ENCODE assay signal across 8 cellular contexts in the genomic region with DNA sequence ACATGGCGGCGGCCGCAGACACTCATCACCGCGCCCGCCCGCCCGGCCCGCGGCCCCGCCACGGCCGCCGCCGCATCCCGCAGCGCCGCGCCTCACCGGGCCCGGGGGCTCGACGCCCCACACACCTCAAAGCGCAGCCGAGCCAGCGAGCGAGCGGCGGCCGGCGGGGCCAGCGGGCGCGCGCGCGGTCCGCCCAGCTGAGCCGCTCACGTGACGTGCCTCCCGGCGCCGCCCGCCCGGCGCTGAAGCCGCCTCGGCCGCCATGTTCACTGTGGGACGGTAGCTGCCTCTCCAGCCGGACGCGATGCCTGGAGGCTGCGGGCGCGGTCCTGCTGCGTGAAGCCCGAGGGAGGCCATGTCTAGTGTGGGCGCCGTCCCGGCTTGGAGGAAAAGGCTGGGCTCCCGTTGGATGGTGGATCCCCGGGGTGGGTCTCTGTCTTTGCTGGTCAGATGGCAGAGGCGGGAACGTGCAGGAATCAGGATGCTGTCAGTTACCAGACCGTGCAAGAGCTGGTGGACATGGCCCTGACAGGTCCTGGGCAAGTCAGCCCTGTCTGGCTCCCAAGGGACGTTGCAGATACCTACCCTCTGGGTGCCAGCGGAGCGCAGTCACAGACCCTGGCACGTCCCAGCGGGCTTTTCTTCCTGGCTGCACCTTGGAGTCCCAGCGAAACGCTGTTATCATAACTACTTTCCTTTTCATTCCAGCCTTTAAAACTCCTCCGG. TPM values are rescaled to one million over a fixed set of nuclear protein-coding genes. Genes with fewer than 3 reads are reported as not detected.
DNase-seq lines count a peak whose midpoint lies in the region; ATAC-seq and TF ChIP-seq lines count a peak whose summit lies in the region.

A gene with protein sequence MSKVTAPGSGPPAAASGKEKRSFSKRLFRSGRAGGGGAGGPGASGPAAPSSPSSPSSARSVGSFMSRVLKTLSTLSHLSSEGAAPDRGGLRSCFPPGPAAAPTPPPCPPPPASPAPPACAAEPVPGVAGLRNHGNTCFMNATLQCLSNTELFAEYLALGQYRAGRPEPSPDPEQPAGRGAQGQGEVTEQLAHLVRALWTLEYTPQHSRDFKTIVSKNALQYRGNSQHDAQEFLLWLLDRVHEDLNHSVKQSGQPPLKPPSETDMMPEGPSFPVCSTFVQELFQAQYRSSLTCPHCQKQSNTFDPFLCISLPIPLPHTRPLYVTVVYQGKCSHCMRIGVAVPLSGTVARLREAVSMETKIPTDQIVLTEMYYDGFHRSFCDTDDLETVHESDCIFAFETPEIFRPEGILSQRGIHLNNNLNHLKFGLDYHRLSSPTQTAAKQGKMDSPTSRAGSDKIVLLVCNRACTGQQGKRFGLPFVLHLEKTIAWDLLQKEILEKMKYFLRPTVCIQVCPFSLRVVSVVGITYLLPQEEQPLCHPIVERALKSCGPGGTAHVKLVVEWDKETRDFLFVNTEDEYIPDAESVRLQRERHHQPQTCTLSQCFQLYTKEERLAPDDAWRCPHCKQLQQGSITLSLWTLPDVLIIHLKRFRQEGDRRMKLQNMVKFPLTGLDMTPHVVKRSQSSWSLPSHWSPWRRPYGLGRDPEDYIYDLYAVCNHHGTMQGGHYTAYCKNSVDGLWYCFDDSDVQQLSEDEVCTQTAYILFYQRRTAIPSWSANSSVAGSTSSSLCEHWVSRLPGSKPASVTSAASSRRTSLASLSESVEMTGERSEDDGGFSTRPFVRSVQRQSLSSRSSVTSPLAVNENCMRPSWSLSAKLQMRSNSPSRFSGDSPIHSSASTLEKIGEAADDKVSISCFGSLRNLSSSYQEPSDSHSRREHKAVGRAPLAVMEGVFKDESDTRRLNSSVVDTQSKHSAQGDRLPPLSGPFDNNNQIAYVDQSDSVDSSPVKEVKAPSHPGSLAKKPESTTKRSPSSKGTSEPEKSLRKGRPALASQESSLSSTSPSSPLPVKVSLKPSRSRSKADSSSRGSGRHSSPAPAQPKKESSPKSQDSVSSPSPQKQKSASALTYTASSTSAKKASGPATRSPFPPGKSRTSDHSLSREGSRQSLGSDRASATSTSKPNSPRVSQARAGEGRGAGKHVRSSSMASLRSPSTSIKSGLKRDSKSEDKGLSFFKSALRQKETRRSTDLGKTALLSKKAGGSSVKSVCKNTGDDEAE (N-terminal part only) (minus strand): TSS at position 186 of the 726 bp plus-strand sequence. CDS start 182 bp downstream, at position 4.

- peak; percentile 97 for ATAC-seq in naive thymus-derived CD4-positive, alpha-beta T cell
- ATAC-seq in stimulated activated effector memory CD8-positive, alpha-beta T cell treated with anti-CD3 and anti-CD28 coated beads, Interleukin-12 subunit alpha, Interleukin-12 subunit beta, amount 100 ng/mL, for 72 hours, result peak; percentile 95

- peak within 1 kb of the TSS; percentile 53 for H3K27ac ChIP-seq in naive thymus-derived CD4-positive, alpha-beta T cell (ENCODE audit: low read depth, low read length)

- H3K36me3 ChIP-seq in H7 (replicated peaks; ENCODE audit: control insufficient read depth, insufficient read depth, low read length), result no peaks in the 10 kb centered on the region
- no peaks in the 10 kb centered on the region for H3K36me3 ChIP-seq in naive thymus-derived CD4-positive, alpha-beta T cell (ENCODE audit: control insufficient read depth in 2 of 3, insufficient read depth in 3 of 3, low read length in 3 of 3)

- POLR2A ChIA-PET in naive thymus-derived CD4-positive, alpha-beta T cell (lab: Charles Lee), result no interaction called here

- TF ChIP-seq CTCF in fibroblast of mammary gland (conservative IDR thresholded peaks at IDR 0.05; ENCODE audit: control insufficient read depth, insufficient read depth, low read depth, low read length), result no peak

- H3K27ac Mint-ChIP-seq in activated T-helper 2 cell treated with anti-CD3 and anti-CD28 coated beads, Interferon-gamma antibody, Interleukin-2, Interleukin-4, amounts not matched to agents 10 μg/mL and 5 μg/mL and 100 μg/mL, durations not matched to agents 14 hours and 24 hours and 36 hours, result peak within 1 kb of the TSS; percentile 79
- peak within 1 kb of the TSS; percentile 37 to 92 (median 81) for H3K27ac Mint-ChIP-seq in naive thymus-derived CD4-positive, alpha-beta T cell
- peak within 1 kb of the TSS; percentile 77 for H3K27ac Mint-ChIP-seq in stimulated activated effector memory CD8-positive, alpha-beta T cell treated with anti-CD3 and anti-CD28 coated beads, Interleukin-12 subunit alpha, Interleukin-12 subunit beta, amount 100 ng/mL, for 72 hours

- 0 out of 2 replicates have a peak, but pooled peaks cover 3% of the 10 kb centered on the region for H3K27me3 ChIP-seq in H7 (ENCODE audit: control insufficient read depth, insufficient read depth, low read length)
- H3K27me3 ChIP-seq in naive thymus-derived CD4-positive, alpha-beta T cell (ENCODE audit: control insufficient read depth in 2 of 2, insufficient read depth in 2 of 2, low read length in 2 of 2), result no peaks in the 10 kb centered on the region

- peaks cover 18% of the 10 kb centered on the region for H3K4me1 Mint-ChIP-seq in activated T-helper 2 cell treated with anti-CD3 and anti-CD28 coated beads, Interferon-gamma antibody, Interleukin-2, Interleukin-4, amounts not matched to agents 10 μg/mL and 5 μg/mL and 100 μg/mL, durations not matched to agents 14 hours and 24 hours and 36 hours (ENCODE audit: low read depth)
- peaks cover 12 to 25% (median 22%) of the 10 kb centered on the region in 7 donors for H3K4me1 Mint-ChIP-seq in naive thymus-derived CD4-positive, alpha-beta T cell
- peaks cover 25% of the 10 kb centered on the region for H3K4me1 Mint-ChIP-seq in stimulated activated effector memory CD8-positive, alpha-beta T cell treated with anti-CD3 and anti-CD28 coated beads, Interleukin-12 subunit alpha, Interleukin-12 subunit beta, amount 100 ng/mL, for 72 hours

- intact Hi-C loops in activated T-helper 2 cell treated with anti-CD3 and anti-CD28 coated beads, Interferon-gamma antibody, Interleukin-2, Interleukin-4, amounts not matched to agents 10 μg/mL and 5 μg/mL and 100 μg/mL, durations not matched to agents 14 hours and 24 hours and 36 hours (cut with micrococcal nuclease), result no loop called here
- intact Hi-C loops in naive thymus-derived CD4-positive, alpha-beta T cell (cut with micrococcal nuclease), result loop anchor here (1.0 to 5.0 kb wide), 5 partner anchors 33 to 1505 kb away; a partner anchor contains a TSS

- H3K4me3 ChIP-seq in H7 (ENCODE audit: insufficient read depth, low read depth, low read length), result peak within 1 kb of the TSS; percentile 76
- H3K4me3 ChIP-seq in fibroblast of mammary gland (ENCODE audit: control insufficient read depth, low read depth, low read length), result peak within 1 kb of the TSS; percentile 78
- peak within 1 kb of the TSS; percentile 93 for H3K4me3 ChIP-seq in naive thymus-derived CD4-positive, alpha-beta T cell (ENCODE audit: low read length)

- H3K36me3 Mint-ChIP-seq in activated T-helper 2 cell treated with anti-CD3 and anti-CD28 coated beads, Interferon-gamma antibody, Interleukin-2, Interleukin-4, amounts not matched to agents 10 μg/mL and 5 μg/mL and 100 μg/mL, durations not matched to agents 14 hours and 24 hours and 36 hours (ENCODE audit: low read depth), result peaks cover 5% of the 10 kb centered on the region
- peaks cover 0 to 2% (median 0%) of the 10 kb centered on the region in 5 donors for H3K36me3 Mint-ChIP-seq in naive thymus-derived CD4-positive, alpha-beta T cell
- peaks cover 11% of the 10 kb centered on the region for H3K36me3 Mint-ChIP-seq in stimulated activated effector memory CD8-positive, alpha-beta T cell treated with anti-CD3 and anti-CD28 coated beads, Interleukin-12 subunit alpha, Interleukin-12 subunit beta, amount 100 ng/mL, for 72 hours

- DNase-seq in EL, result peak; percentile 96
- peak; percentile 93 for DNase-seq in H7
- peak; percentile 96 for DNase-seq in LoVo (ENCODE audit: low spot score)
- DNase-seq in RPMI8226, result peak; percentile 97
- DNase-seq in activated T-helper 2 cell treated with anti-CD3 and anti-CD28 coated beads, Interferon-gamma antibody, Interleukin-2, Interleukin-4, amounts not matched to agents 10 μg/mL and 5 μg/mL and 100 μg/mL, durations not matched to agents 14 hours and 24 hours and 36 hours (ENCODE audit: low spot score), result peak; percentile 84
- DNase-seq in fibroblast of mammary gland (ENCODE audit: low read depth), result peak; percentile 93
- peak; percentile 77 to 89 (median 85) for DNase-seq in naive thymus-derived CD4-positive, alpha-beta T cell
- DNase-seq in stimulated activated effector memory CD8-positive, alpha-beta T cell treated with anti-CD3 and anti-CD28 coated beads, Interleukin-12 subunit alpha, Interleukin-12 subunit beta, amount 100 ng/mL, for 72 hours (ENCODE audit: low spot score in 2 of 2), result peak; percentile 73 to 92

- no peaks in the 10 kb centered on the region for H3K9me3 ChIP-seq in naive thymus-derived CD4-positive, alpha-beta T cell (ENCODE audit: control insufficient read depth in 2 of 3, low read length in 3 of 3)

- CTCF ChIA-PET in naive thymus-derived CD4-positive, alpha-beta T cell (lab: Charles Lee), result no interaction called here

- H3K4me3 Mint-ChIP-seq in activated T-helper 2 cell treated with anti-CD3 and anti-CD28 coated beads, Interferon-gamma antibody, Interleukin-2, Interleukin-4, amounts not matched to agents 10 μg/mL and 5 μg/mL and 100 μg/mL, durations not matched to agents 14 hours and 24 hours and 36 hours (ENCODE audit: low read depth), result peak within 1 kb of the TSS; percentile 87
- peak within 1 kb of the TSS; percentile 92 to 98 (median 96) for H3K4me3 Mint-ChIP-seq in naive thymus-derived CD4-positive, alpha-beta T cell
- H3K4me3 Mint-ChIP-seq in stimulated activated effector memory CD8-positive, alpha-beta T cell treated with anti-CD3 and anti-CD28 coated beads, Interleukin-12 subunit alpha, Interleukin-12 subunit beta, amount 100 ng/mL, for 72 hours, result peak within 1 kb of the TSS; percentile 86

- no peaks in the 10 kb centered on the region for H3K9me3 Mint-ChIP-seq in activated T-helper 2 cell treated with anti-CD3 and anti-CD28 coated beads, Interferon-gamma antibody, Interleukin-2, Interleukin-4, amounts not matched to agents 10 μg/mL and 5 μg/mL and 100 μg/mL, durations not matched to agents 14 hours and 24 hours and 36 hours
- peaks cover 0 to 4% (median 0%) of the 10 kb centered on the region in 11 donors for H3K9me3 Mint-ChIP-seq in naive thymus-derived CD4-positive, alpha-beta T cell
- no peaks in the 10 kb centered on the region for H3K9me3 Mint-ChIP-seq in stimulated activated effector memory CD8-positive, alpha-beta T cell treated with anti-CD3 and anti-CD28 coated beads, Interleukin-12 subunit alpha, Interleukin-12 subunit beta, amount 100 ng/mL, for 72 hours

- peaks cover 0 to 6% of the 10 kb centered on the region in 2 donors for H3K4me1 ChIP-seq in naive thymus-derived CD4-positive, alpha-beta T cell (ENCODE audit: control insufficient read depth in 2 of 2, insufficient read depth in 2 of 2, low read length in 2 of 2)

- peaks cover 10% of the 10 kb centered on the region for H3K27me3 Mint-ChIP-seq in activated T-helper 2 cell treated with anti-CD3 and anti-CD28 coated beads, Interferon-gamma antibody, Interleukin-2, Interleukin-4, amounts not matched to agents 10 μg/mL and 5 μg/mL and 100 μg/mL, durations not matched to agents 14 hours and 24 hours and 36 hours (ENCODE audit: low read depth)
- peaks cover 0 to 12% (median 5%) of the 10 kb centered on the region in 5 donors for H3K27me3 Mint-ChIP-seq in naive thymus-derived CD4-positive, alpha-beta T cell

RNA-seq across cellular contexts. Expression of the gene that starts here (rescaled TPM):
- 8.3 and 11.4 TPM in 2 replicates for total RNA-seq in H7 (2014; rRNA removed; shearing (Covaris generic))
- total RNA-seq in activated T-helper 2 cell treated with anti-CD3 and anti-CD28 coated beads, Interferon-gamma antibody, Interleukin-2, Interleukin-4, amounts not matched to agents 10 μg/mL and 5 μg/mL and 100 μg/mL, durations not matched to agents 14 hours and 24 hours and 36 hours, result 7.7 and 8.0 TPM in 2 replicates
- total RNA-seq in naive thymus-derived CD4-positive, alpha-beta T cell, result 1 to 10 TPM; 2.7 to 6.0 (median 4.1) TPM
- under 1 TPM; 0.20 to 0.37 TPM for polyA plus RNA-seq in naive thymus-derived CD4-positive, alpha-beta T cell

Comparison
In these comparisons a context has a peak if more than half of its experiments do, and no peak if none do; other contexts are left out.
1. Peak in every context shown above with its lines: DNase-seq, ATAC-seq, H3K4me3 ChIP-seq and H3K27ac ChIP-seq.